Comparison of ENCODE assay signal across 35 cellular contexts in the genomic region with DNA sequence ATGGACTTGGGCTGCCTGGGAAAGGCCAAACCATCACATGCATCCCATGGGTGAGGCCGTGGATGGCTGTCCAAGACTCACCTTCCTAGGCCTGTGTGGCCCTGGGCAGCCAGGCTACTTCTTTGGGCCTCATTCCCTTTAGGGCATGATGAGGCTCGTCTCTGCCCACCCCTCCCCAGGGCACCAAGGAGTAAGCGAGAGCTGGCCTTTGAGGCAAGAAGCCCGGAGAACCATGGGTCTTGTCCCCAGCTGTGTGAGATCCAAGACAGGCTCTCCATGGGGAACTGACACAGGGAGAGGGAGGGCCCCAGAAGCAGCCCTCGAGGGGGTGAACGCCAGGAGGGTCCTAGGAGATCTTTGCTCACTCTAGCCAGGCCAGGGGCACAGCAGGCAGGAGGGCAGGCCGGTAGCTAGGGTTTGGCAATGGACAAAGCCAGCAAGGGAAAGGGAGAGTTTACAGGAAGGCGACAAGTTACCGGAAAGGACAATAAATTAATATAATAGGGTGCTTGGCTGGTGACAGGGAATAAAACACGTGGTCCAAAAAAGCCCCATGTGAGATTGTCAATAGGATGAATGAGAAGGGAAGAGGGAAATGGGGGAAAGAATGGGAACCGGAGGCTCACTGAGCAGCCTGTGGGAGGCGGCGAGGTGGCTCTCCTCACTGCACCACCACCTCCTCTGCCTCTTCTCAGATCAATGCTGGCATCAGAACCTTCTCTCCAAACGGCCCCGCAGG.
"Had no signal": no experiment of that assay in that cellular context is flagged by ENCODE, and none has a peak within 500 bp of the region (broad histone marks: within the 10 kb centered on the region; RNA-seq: fewer than 3 reads in every experiment).

No MANE protein-coding gene starts in this region.

- H3K9me3 Mint-ChIP-seq: activated B cell treated with CpG ODN at 0.5 μM for 24 hours; activated CD8-positive, alpha-beta T cell treated with anti-CD3 and anti-CD28 coated beads for 36 hours; activated naive CD4-positive, alpha-beta T cell treated with anti-CD3 and anti-CD28 coated beads for 36 hours; activated naive CD4-positive, alpha-beta T cell treated with anti-CD3 and anti-CD28 coated beads, Interleukin-2, amount 50 U/mL, for 24 hours; activated naive CD8-positive, alpha-beta T cell treated with anti-CD3 and anti-CD28 coated beads for 36 hours; activated naive CD8-positive, alpha-beta T cell treated with anti-CD3 and anti-CD28 coated beads, Interleukin-2, amount 50 U/mL, for 24 hours; activated T-helper 1 cell treated with anti-CD3 and anti-CD28 coated beads, Interleukin-12 subunit alpha, Interleukin-12 subunit beta, Interleukin-2, Interleukin-4 antibody, amounts not matched to agents 30 ng/mL and 10 ng/mL and 1 ng/mL, durations not matched to agents 14 hours and 24 hours and 36 hours; activated T-helper 2 cell treated with anti-CD3 and anti-CD28 coated beads, Interferon-gamma antibody, Interleukin-2, Interleukin-4, amounts not matched to agents 10 μg/mL and 5 μg/mL and 100 μg/mL, durations not matched to agents 14 hours and 24 hours and 36 hours; central memory CD8-positive, alpha-beta T cell; effector memory CD8-positive, alpha-beta T cell; T-helper 2 cell treated with Interferon-gamma antibody and Interleukin-4, amounts not matched to agents 5 μg/mL and 100 μg/mL, for 36 hours had no signal

- DNase-seq: activated B cell treated with CpG ODN at 0.5 μM for 24 hours; activated CD4-positive, alpha-beta T cell treated with anti-CD3 and anti-CD28 coated beads for 48 hours; activated CD4-positive, alpha-beta T cell treated with anti-CD3 and anti-CD28 coated beads, Interleukin-2, amount 50 U/mL, for 1 hour; activated CD4-positive, alpha-beta T cell treated with anti-CD3 and anti-CD28 coated beads, Interleukin-2, amount 50 U/mL, for 48 hours; activated CD8-positive, alpha-beta memory T cell treated with anti-CD3 and anti-CD28 coated beads for 24 hours; activated CD8-positive, alpha-beta T cell treated with anti-CD3 and anti-CD28 coated beads for 36 hours; activated effector memory CD4-positive, alpha-beta T cell treated with anti-CD3 and anti-CD28 coated beads, Interleukin-2, amount 50 U/mL, for 16 hours; activated naive CD4-positive, alpha-beta T cell treated with anti-CD3 and anti-CD28 coated beads for 36 hours; activated naive CD8-positive, alpha-beta T cell treated with anti-CD3 and anti-CD28 coated beads for 36 hours; activated naive CD8-positive, alpha-beta T cell treated with anti-CD3 and anti-CD28 coated beads, Interleukin-2, amount 50 U/mL, for 24 hours; activated T-cell treated with anti-CD3 and anti-CD28 coated beads, Interleukin-2, amount 50 U/mL, for 48 hours; adrenal gland; amygdala; aorta; body of pancreas; cortex of kidney; dermis blood vessel endothelial cell; effector CD4-positive, alpha-beta T cell; effector memory CD8-positive, alpha-beta T cell; erythroblast; foreskin keratinocyte; gastrocnemius medialis; glutamatergic neuron; T-helper 1 cell; T-helper 17 cell; T1000; WERI-Rb-1 had no signal

- H3K4me3 ChIP-seq: adrenal gland, body of pancreas, esophagus muscularis mucosa, gastrocnemius medialis, heart left ventricle had no signal

- H3K9me3 ChIP-seq: adrenal gland, body of pancreas, esophagus muscularis mucosa, gastrocnemius medialis, heart left ventricle had no signal

- H3K4me1 Mint-ChIP-seq: activated B cell treated with CpG ODN at 0.5 μM for 24 hours; activated naive CD4-positive, alpha-beta T cell treated with anti-CD3 and anti-CD28 coated beads, Interleukin-2, amount 50 U/mL, for 24 hours; activated naive CD8-positive, alpha-beta T cell treated with anti-CD3 and anti-CD28 coated beads for 36 hours; activated naive CD8-positive, alpha-beta T cell treated with anti-CD3 and anti-CD28 coated beads, Interleukin-2, amount 50 U/mL, for 24 hours; central memory CD8-positive, alpha-beta T cell had no signal

- ATAC-seq: activated CD4-positive, CD25-positive, alpha-beta regulatory T cell treated with anti-CD3 and anti-CD28 coated beads, Interleukin-2, amount 50 U/mL, for 24 hours; activated CD8-positive, alpha-beta T cell treated with anti-CD3 and anti-CD28 coated beads for 36 hours; activated naive CD8-positive, alpha-beta T cell treated with anti-CD3 and anti-CD28 coated beads, Interleukin-2, amount 50 U/mL, for 24 hours; body of pancreas; effector memory CD8-positive, alpha-beta T cell; foreskin keratinocyte; gastrocnemius medialis; heart left ventricle; T-helper 17 cell had no signal

- H3K4me3 Mint-ChIP-seq: activated B cell treated with CpG ODN at 0.5 μM for 24 hours; activated CD8-positive, alpha-beta T cell treated with anti-CD3 and anti-CD28 coated beads for 36 hours; activated naive CD4-positive, alpha-beta T cell treated with anti-CD3 and anti-CD28 coated beads for 36 hours; activated naive CD4-positive, alpha-beta T cell treated with anti-CD3 and anti-CD28 coated beads, Interleukin-2, amount 50 U/mL, for 24 hours; activated naive CD8-positive, alpha-beta T cell treated with anti-CD3 and anti-CD28 coated beads for 36 hours; activated naive CD8-positive, alpha-beta T cell treated with anti-CD3 and anti-CD28 coated beads, Interleukin-2, amount 50 U/mL, for 24 hours; activated T-helper 1 cell treated with anti-CD3 and anti-CD28 coated beads, Interleukin-12 subunit alpha, Interleukin-12 subunit beta, Interleukin-2, Interleukin-4 antibody, amounts not matched to agents 30 ng/mL and 10 ng/mL and 1 ng/mL, durations not matched to agents 14 hours and 24 hours and 36 hours; central memory CD8-positive, alpha-beta T cell; effector memory CD8-positive, alpha-beta T cell; T-helper 17 cell; T-helper 2 cell treated with Interferon-gamma antibody and Interleukin-4, amounts not matched to agents 5 μg/mL and 100 μg/mL, for 36 hours had no signal

- H3K27me3 Mint-ChIP-seq: activated B cell treated with CpG ODN at 0.5 μM for 24 hours; activated CD8-positive, alpha-beta T cell treated with anti-CD3 and anti-CD28 coated beads for 36 hours; activated naive CD4-positive, alpha-beta T cell treated with anti-CD3 and anti-CD28 coated beads, Interleukin-2, amount 50 U/mL, for 24 hours; activated naive CD8-positive, alpha-beta T cell treated with anti-CD3 and anti-CD28 coated beads for 36 hours; activated naive CD8-positive, alpha-beta T cell treated with anti-CD3 and anti-CD28 coated beads, Interleukin-2, amount 50 U/mL, for 24 hours had no signal

- H3K4me1 ChIP-seq: adrenal gland, body of pancreas, esophagus muscularis mucosa, foreskin keratinocyte, gastrocnemius medialis, heart left ventricle had no signal

- H3K27me3 ChIP-seq: adrenal gland, body of pancreas, esophagus muscularis mucosa, foreskin keratinocyte, gastrocnemius medialis, heart left ventricle had no signal

- H3K36me3 Mint-ChIP-seq: activated naive CD4-positive, alpha-beta T cell treated with anti-CD3 and anti-CD28 coated beads, Interleukin-2, amount 50 U/mL, for 24 hours; activated naive CD8-positive, alpha-beta T cell treated with anti-CD3 and anti-CD28 coated beads for 36 hours had no signal

- H3K27ac ChIP-seq: adrenal gland, body of pancreas, esophagus muscularis mucosa, foreskin keratinocyte, gastrocnemius medialis, heart left ventricle, WERI-Rb-1 had no signal

- H3K27ac Mint-ChIP-seq: activated B cell treated with CpG ODN at 0.5 μM for 24 hours; activated CD8-positive, alpha-beta T cell treated with anti-CD3 and anti-CD28 coated beads for 36 hours; activated naive CD4-positive, alpha-beta T cell treated with anti-CD3 and anti-CD28 coated beads for 36 hours; activated naive CD4-positive, alpha-beta T cell treated with anti-CD3 and anti-CD28 coated beads, Interleukin-2, amount 50 U/mL, for 24 hours; activated naive CD8-positive, alpha-beta T cell treated with anti-CD3 and anti-CD28 coated beads for 36 hours; activated naive CD8-positive, alpha-beta T cell treated with anti-CD3 and anti-CD28 coated beads, Interleukin-2, amount 50 U/mL, for 24 hours; activated T-helper 1 cell treated with anti-CD3 and anti-CD28 coated beads, Interleukin-12 subunit alpha, Interleukin-12 subunit beta, Interleukin-2, Interleukin-4 antibody, amounts not matched to agents 30 ng/mL and 10 ng/mL and 1 ng/mL, durations not matched to agents 14 hours and 24 hours and 36 hours; activated T-helper 2 cell treated with anti-CD3 and anti-CD28 coated beads, Interferon-gamma antibody, Interleukin-2, Interleukin-4, amounts not matched to agents 10 μg/mL and 5 μg/mL and 100 μg/mL, durations not matched to agents 14 hours and 24 hours and 36 hours; effector memory CD8-positive, alpha-beta T cell; T-helper 17 cell; T-helper 2 cell treated with Interferon-gamma antibody and Interleukin-4, amounts not matched to agents 5 μg/mL and 100 μg/mL, for 36 hours had no signal

- H3K36me3 ChIP-seq: adrenal gland, esophagus muscularis mucosa, gastrocnemius medialis, heart left ventricle had no signal
